Comparison of ENCODE assay signal across 2 cellular contexts in genomic region chr14:45181806-45182205, GRCh38.
TF ChIP-seq lines count a peak whose summit lies in the region.

No MANE protein-coding gene starts in this region.

TF ChIP-seq in SK-N-SH, 30 proteins besides CTCF, POLR2A, EP300 and RAD21 (continued from another document):
- no peak for TF ChIP-seq PBX3 (IDR thresholded peaks at IDR 0.05)
- no peak for TF ChIP-seq IRF3 (IDR thresholded peaks at IDR 0.05; ENCODE audit: low read depth, low read length)
- TF ChIP-seq TEAD4 (IDR thresholded peaks at IDR 0.05; ENCODE audit: borderline replicate concordance, insufficient read depth), result no peak
- TF ChIP-seq USF1 (IDR thresholded peaks at IDR 0.05; ENCODE audit: borderline replicate concordance, low read depth), result no peak
- TF ChIP-seq CHD2 (IDR thresholded peaks at IDR 0.05; ENCODE audit: low read length, partially characterized antibody), result no peak
- TF ChIP-seq FOXM1 (IDR thresholded peaks at IDR 0.05; ENCODE audit: low read depth), result no peak
- no peak for TF ChIP-seq REST (IDR thresholded peaks at IDR 0.05; ENCODE audit: low read depth, low read length)

TF ChIP-seq in SK-N-SH treated with all-trans-retinoic acid at 6 μM for 48 hours, 23 proteins besides CTCF, POLR2A, EP300 and RAD21 (continued from another document):
- TF ChIP-seq CREB5 (CRISPR knock-in tag; IDR thresholded peaks at IDR 0.05; ENCODE audit: low read depth) (no peak), ZNF565 (CRISPR knock-in tag; conservative IDR thresholded peaks at IDR 0.05; ENCODE audit: low read depth) (no peak), ZNF8 (CRISPR knock-in tag; IDR thresholded peaks at IDR 0.05) (no peak), SNAI2 (CRISPR knock-in tag; IDR thresholded peaks at IDR 0.05) (no peak), ZNF70 (CRISPR knock-in tag; IDR thresholded peaks at IDR 0.05) (no peak), ZFP30 (CRISPR knock-in tag; IDR thresholded peaks at IDR 0.05) (no peak), CSDC2 (CRISPR knock-in tag; IDR thresholded peaks at IDR 0.05) (no peak), RARB (CRISPR knock-in tag; IDR thresholded peaks at IDR 0.05) (no peak), POU6F1 (CRISPR knock-in tag; IDR thresholded peaks at IDR 0.05; ENCODE audit: borderline replicate concordance, low read depth) (no peak)
